Comparison of ENCODE assay signal across 1 cellular context in the genomic region with DNA sequence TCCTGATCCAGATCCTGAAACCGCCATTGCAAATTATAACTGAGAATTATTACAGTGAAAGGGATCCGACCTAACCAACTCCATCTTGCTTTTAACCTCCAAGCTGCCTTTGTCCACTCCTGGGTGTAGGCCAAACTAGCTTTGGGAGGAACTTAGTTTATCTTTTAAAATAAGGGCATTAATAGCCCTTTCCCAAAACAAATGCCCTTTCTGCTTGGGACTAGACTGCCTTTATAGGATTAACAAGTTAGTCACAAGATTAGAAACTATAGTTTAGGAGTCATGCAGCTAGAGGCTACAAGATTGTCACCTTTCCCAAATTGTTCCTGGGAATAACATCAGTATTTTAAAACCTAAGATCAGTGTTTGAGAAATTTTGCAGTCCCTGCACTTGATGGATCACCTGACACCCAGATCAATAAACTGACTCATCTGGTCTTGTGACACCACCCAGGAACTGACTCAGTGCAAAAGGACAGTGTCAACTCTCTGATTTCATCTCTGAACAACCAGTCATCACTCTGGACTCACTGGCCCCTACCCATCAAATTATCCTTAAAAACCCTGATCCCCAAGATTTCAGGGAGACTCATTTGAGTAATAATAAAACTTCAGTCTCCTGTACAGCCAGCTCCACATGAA.
TF ChIP-seq lines count a peak whose summit lies in the region.

No MANE protein-coding gene starts in this region.

TF ChIP-seq in K562, 482 proteins besides CTCF, POLR2A, EP300 and RAD21 (continued from another document and continues in another):
- TF ChIP-seq NFRKB (IDR thresholded peaks at IDR 0.05; ENCODE audit: low read depth) = no peak
- TF ChIP-seq E2F5 (CRISPR knock-in tag; IDR thresholded peaks at IDR 0.05) = no peak
- peak; percentile 48 for TF ChIP-seq MEIS2 (IDR thresholded peaks at IDR 0.05; ENCODE audit: partially characterized antibody)
- no peak for TF ChIP-seq SMARCA4 (IDR thresholded peaks at IDR 0.05)
- TF ChIP-seq ZFX (CRISPR knock-in tag; IDR thresholded peaks at IDR 0.05) = no peak
- no peak for TF ChIP-seq POLR2B (IDR thresholded peaks at IDR 0.05; ENCODE audit: low read depth, partially characterized antibody)
- no peak for TF ChIP-seq MTA3 (IDR thresholded peaks at IDR 0.05; ENCODE audit: borderline replicate concordance)
- no peak for TF ChIP-seq RNF2 (IDR thresholded peaks at IDR 0.05)
- TF ChIP-seq PPARD (CRISPR knock-in tag; IDR thresholded peaks at IDR 0.05) = no peak
- TF ChIP-seq STAT5A (IDR thresholded peaks at IDR 0.05; ENCODE audit: borderline replicate concordance, low read length) = no peak
- TF ChIP-seq SP2 (IDR thresholded peaks at IDR 0.05; ENCODE audit: extremely low read depth, low read depth, low read length, poor library complexity, severe bottlenecking) = no peak
- no peak for TF ChIP-seq ARHGAP35 (IDR thresholded peaks at IDR 0.05; ENCODE audit: partially characterized antibody)
- TF ChIP-seq PTBP1 (IDR thresholded peaks at IDR 0.05; ENCODE audit: low read depth, low read length) = no peak
- TF ChIP-seq ATF3 (IDR thresholded peaks at IDR 0.05) = peak; percentile 59
- TF ChIP-seq ATF3 (CRISPR knock-in tag; conservative IDR thresholded peaks at IDR 0.05) = no peak
- TF ChIP-seq PHB (CRISPR knock-in tag; IDR thresholded peaks at IDR 0.05) = no peak
- TF ChIP-seq MYBL2 (IDR thresholded peaks at IDR 0.05; ENCODE audit: low read depth) = no peak
- no peak for TF ChIP-seq MYBL2 (CRISPR knock-in tag; IDR thresholded peaks at IDR 0.05; ENCODE audit: borderline replicate concordance)
- TF ChIP-seq ZNF561 (CRISPR knock-in tag; conservative IDR thresholded peaks at IDR 0.05) = no peak
- TF ChIP-seq ZNF23 (CRISPR knock-in tag; IDR thresholded peaks at IDR 0.05) = no peak
- no peak for TF ChIP-seq ZNF24 (IDR thresholded peaks at IDR 0.05)
- TF ChIP-seq PREB (CRISPR knock-in tag; IDR thresholded peaks at IDR 0.05) = no peak
- TF ChIP-seq DDX20 (tag; IDR thresholded peaks at IDR 0.05; ENCODE audit: low read depth) = peak; percentile 32; the same call in 1 of the 2 replicates
- no peak for TF ChIP-seq CBX3 (IDR thresholded peaks at IDR 0.05; ENCODE audit: borderline replicate concordance in 1 of 2, low read length in 2 of 2)
- no peak for TF ChIP-seq ZNF140 (CRISPR knock-in tag; IDR thresholded peaks at IDR 0.05)
- TF ChIP-seq, protein P1, sequence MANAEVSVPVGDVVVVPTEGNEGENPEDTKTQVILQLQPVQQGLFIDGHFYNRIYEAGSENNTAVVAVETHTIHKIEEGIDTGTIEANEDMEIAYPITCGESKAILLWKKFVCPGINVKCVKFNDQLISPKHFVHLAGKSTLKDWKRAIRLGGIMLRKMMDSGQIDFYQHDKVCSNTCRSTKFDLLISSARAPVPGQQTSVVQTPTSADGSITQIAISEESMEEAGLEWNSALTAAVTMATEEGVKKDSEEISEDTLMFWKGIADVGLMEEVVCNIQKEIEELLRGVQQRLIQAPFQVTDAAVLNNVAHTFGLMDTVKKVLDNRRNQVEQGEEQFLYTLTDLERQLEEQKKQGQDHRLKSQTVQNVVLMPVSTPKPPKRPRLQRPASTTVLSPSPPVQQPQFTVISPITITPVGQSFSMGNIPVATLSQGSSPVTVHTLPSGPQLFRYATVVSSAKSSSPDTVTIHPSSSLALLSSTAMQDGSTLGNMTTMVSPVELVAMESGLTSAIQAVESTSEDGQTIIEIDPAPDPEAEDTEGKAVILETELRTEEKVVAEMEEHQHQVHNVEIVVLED (CRISPR knock-in tag; IDR thresholded peaks at IDR 0.05) = no peak
- no peak for TF ChIP-seq ETV6 (IDR thresholded peaks at IDR 0.05; ENCODE audit: borderline replicate concordance in 1 of 2, low read depth in 2 of 2, low read length in 1 of 2)
- TF ChIP-seq ETV6 (CRISPR knock-in tag; IDR thresholded peaks at IDR 0.05; ENCODE audit: borderline replicate concordance) = no peak
- TF ChIP-seq EP400 (IDR thresholded peaks at IDR 0.05) = no peak
- TF ChIP-seq ZNF143 (CRISPR knock-in tag; IDR thresholded peaks at IDR 0.05) = no peak
- no peak for TF ChIP-seq SIRT6 (IDR thresholded peaks at IDR 0.05; ENCODE audit: low read depth, low read length)
- no peak for TF ChIP-seq MAFK (IDR thresholded peaks at IDR 0.05; ENCODE audit: low read length)
- no peak for TF ChIP-seq TARDBP (IDR thresholded peaks at IDR 0.05)
- TF ChIP-seq, protein P2, sequence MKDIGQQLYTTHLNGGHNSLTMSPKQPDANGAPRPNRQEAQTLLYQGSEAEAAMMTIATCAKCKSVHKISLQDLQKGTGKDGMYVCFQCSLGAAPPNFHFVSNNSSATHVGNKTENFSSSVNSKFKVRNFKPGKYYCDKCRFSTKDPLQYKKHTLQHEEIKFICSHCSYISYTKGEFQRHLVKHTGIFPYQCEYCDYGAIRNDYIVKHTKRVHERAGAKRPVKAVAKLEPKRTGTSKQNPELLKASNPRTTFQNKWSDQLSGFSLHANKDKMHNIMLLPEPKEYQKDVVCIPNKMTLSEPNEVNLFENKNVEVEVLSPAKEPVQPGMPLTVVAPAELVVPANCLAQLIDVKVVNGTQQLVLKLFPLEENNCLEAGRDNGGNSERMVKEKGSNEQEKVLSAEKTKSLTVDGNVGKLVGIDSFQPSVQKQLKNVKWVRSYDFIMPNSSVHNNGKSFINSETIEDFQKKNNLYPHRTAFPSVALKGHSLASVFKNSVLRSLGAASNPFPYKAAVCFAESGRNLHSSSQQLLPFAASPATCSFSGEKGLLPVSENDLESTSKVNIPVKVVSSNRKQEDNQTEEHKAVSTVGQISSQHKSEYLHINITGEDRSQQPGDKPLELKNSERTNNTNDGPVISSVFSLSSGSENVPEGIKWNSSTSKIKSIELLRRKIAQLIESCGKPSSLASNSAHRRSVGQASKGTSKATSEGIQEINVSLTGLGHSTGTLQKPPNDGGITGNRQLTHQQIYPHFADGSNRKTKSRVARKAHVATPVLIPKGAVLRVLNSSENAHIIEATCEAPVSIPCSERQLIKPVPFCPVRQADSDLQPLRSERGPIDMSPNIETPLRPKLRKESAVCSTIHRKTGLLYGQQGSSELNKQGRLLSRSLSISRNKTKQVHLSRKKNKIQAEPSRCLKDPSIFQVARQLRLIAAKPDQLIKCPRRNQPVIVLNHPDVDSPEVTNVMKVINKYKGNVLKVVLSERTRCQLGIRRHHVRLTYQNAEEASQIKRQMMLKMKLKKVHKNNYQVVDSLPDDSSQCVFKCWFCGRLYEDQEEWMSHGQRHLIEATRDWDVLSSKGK (CRISPR knock-in tag; IDR thresholded peaks at IDR 0.05) = no peak
- TF ChIP-seq TCF3 (CRISPR knock-in tag; IDR thresholded peaks at IDR 0.05) = no peak
- no peak for TF ChIP-seq CTBP1 (IDR thresholded peaks at IDR 0.05; ENCODE audit: borderline replicate concordance)
- TF ChIP-seq ZNF589 (CRISPR knock-in tag; IDR thresholded peaks at IDR 0.05; ENCODE audit: low read depth) = peak; percentile 72; the same call in 1 of the 2 replicates
- TF ChIP-seq ZKSCAN8 (CRISPR knock-in tag; IDR thresholded peaks at IDR 0.05) = no peak
- TF ChIP-seq PURB (CRISPR knock-in tag; IDR thresholded peaks at IDR 0.05; ENCODE audit: low read depth) = no peak
- no peak for TF ChIP-seq RFX1 (IDR thresholded peaks at IDR 0.05)
- TF ChIP-seq ARID1B (IDR thresholded peaks at IDR 0.05) = no peak
- no peak for TF ChIP-seq HDAC1 (IDR thresholded peaks at IDR 0.05)
- TF ChIP-seq PTTG1 (tag; IDR thresholded peaks at IDR 0.05; ENCODE audit: low read depth) = 0 out of 2 replicates have a peak, but pooled peaks have one; percentile 35
- TF ChIP-seq MTF1 (CRISPR knock-in tag; IDR thresholded peaks at IDR 0.05; ENCODE audit: borderline replicate concordance) = no peak
- no peak for TF ChIP-seq NKRF (IDR thresholded peaks at IDR 0.05; ENCODE audit: borderline replicate concordance)
- no peak for TF ChIP-seq NCOR1 (IDR thresholded peaks at IDR 0.05)
- TF ChIP-seq ZBTB2 (IDR thresholded peaks at IDR 0.05) = no peak
- TF ChIP-seq ELF4 (CRISPR knock-in tag; IDR thresholded peaks at IDR 0.05) = no peak
- no peak for TF ChIP-seq POLR2AphosphoS5 (IDR thresholded peaks at IDR 0.05; ENCODE audit: control insufficient read depth, insufficient read depth, low read depth, low read length)
- TF ChIP-seq PHF8 (IDR thresholded peaks at IDR 0.05; ENCODE audit: borderline replicate concordance, low read length) = no peak
- no peak for TF ChIP-seq CHCHD3 (CRISPR knock-in tag; IDR thresholded peaks at IDR 0.05)
- TF ChIP-seq, protein P3, sequence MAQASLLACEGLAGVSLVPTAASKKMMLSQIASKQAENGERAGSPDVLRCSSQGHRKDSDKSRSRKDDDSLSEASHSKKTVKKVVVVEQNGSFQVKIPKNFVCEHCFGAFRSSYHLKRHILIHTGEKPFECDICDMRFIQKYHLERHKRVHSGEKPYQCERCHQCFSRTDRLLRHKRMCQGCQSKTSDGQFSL (CRISPR knock-in tag; IDR thresholded peaks at IDR 0.05) = no peak
- TF ChIP-seq, protein P3 (tag; IDR thresholded peaks at IDR 0.05) = no peak
- no peak for TF ChIP-seq AFF1 (IDR thresholded peaks at IDR 0.05; ENCODE audit: low read depth in 1 of 2, partially characterized antibody in 2 of 2)
